Comparison of ENCODE assay signal across 2 cellular contexts in the genomic region with DNA sequence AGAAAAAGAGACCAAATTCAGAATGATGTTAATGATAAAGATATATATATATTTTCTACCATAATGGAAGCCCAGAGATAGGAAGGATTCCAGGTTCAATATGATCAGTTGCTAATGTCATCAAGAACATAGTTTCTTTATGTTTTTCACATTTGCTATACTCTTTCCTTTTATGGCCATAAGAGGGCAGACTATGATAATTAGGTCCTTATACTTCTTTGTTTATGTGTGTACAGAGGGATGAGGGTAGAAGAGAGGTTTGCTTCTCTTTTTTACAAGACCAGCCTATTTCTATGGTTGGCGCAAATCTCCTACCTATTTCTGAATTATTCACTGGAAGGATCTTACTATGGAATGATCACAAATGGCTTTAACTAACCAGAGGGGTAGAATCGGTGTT. TPM values are rescaled to one million over a fixed set of nuclear protein-coding genes. Genes with fewer than 3 reads are reported as not detected.
"Had no signal": no experiment of that assay in that cellular context is flagged by ENCODE, and none has a peak within 500 bp of the region (broad histone marks: within the 10 kb centered on the region; RNA-seq: fewer than 3 reads in every experiment).

No MANE protein-coding gene starts in this region.

RNA-seq across cellular contexts. Expression of a gene that starts 52.1 kb away (rescaled TPM):
- total RNA-seq: LHCN-M2, M059J had no signal
